ENCODE assay signal across 35 cellular contexts in genomic region chr14:82359201-82359600, GRCh38.
"Had no signal": no experiment of that assay in that cellular context is flagged by ENCODE, and none has a peak within 500 bp of the region (broad histone marks: within the 10 kb centered on the region; RNA-seq: fewer than 3 reads in every experiment).

No MANE protein-coding gene starts in this region.

- H3K4me3 ChIP-seq: MG63 had no signal

- DNase-seq: Karpas-422, Kasumi-1, KBM-7, KG1, MG63, MM.1S, MV-4-11, NCI-H1048, NCI-H1092, NCI-H1092 treated with DMSO at 0.1 percent for 48 hours, NCI-H1105, NCI-H1105 treated with DMSO at 0.1 percent for 48 hours, NCI-H1417, NCI-H1417 treated with DMSO at 0.1 percent for 48 hours, NCI-H1436, NCI-H1436 treated with DMSO at 0.1 percent for 48 hours, NCI-H146, NCI-H1694, NCI-H1694 treated with DMSO at 0.1 percent for 48 hours, NCI-H187, NCI-H187 treated with DMSO at 0.1 percent for 48 hours, NCI-H1930, NCI-H2029, NCI-H2029 treated with DMSO at 0.1 percent for 48 hours, NCI-H2081, NCI-H2081 treated with DMSO at 0.1 percent for 48 hours, NCI-H2107, NCI-H2171, NCI-H2171 treated with DMSO at 0.1 percent for 48 hours, NCI-H2227 treated with DMSO at 0.1 percent for 48 hours, NCI-H226, NCI-H446, NCI-H446 treated with DMSO at 0.1 percent for 48 hours, NCI-H510A had no signal

- H3K27me3 ChIP-seq: MG63 had no signal

- H3K27ac ChIP-seq: KMS-11 had no signal
